In genomic region chr14:50310445-50310844, GRCh38 we compare ENCODE assay signal across 16 cellular contexts. TPM values are rescaled to one million over a fixed set of nuclear protein-coding genes. Genes with fewer than 3 reads are reported as not detected.
DNase-seq lines count a peak whose midpoint lies in the region; ATAC-seq lines count a peak whose summit lies in the region.
"Had no signal": no experiment of that assay in that cellular context is flagged by ENCODE, and none has a peak within 500 bp of the region (broad histone marks: within the 10 kb centered on the region; RNA-seq: fewer than 3 reads in every experiment).

No MANE protein-coding gene starts in this region.

- H2BK15ac ChIP-seq in mesendoderm (replicated peaks; ENCODE audit: low read depth) = no peak overlapping the region

- H3K56ac ChIP-seq in mesendoderm (ENCODE audit: low read length) = no peak overlapping the region

- H3K79me1 ChIP-seq in mesendoderm (ENCODE audit: low read length) = no peaks in the 10 kb centered on the region

- peak overlapping the region; percentile 1 for H3K27ac Mint-ChIP-seq in activated T-helper 2 cell treated with anti-CD3 and anti-CD28 coated beads, Interferon-gamma antibody, Interleukin-2, Interleukin-4, amounts not matched to agents 10 μg/mL and 5 μg/mL and 100 μg/mL, durations not matched to agents 14 hours and 24 hours and 36 hours
- peak overlapping the region in 1 of 10 donors; percentile 43 for H3K27ac Mint-ChIP-seq in naive thymus-derived CD8-positive, alpha-beta T cell

- H3K36me3 Mint-ChIP-seq in activated T-helper 2 cell treated with anti-CD3 and anti-CD28 coated beads, Interferon-gamma antibody, Interleukin-2, Interleukin-4, amounts not matched to agents 10 μg/mL and 5 μg/mL and 100 μg/mL, durations not matched to agents 14 hours and 24 hours and 36 hours (ENCODE audit: low read depth) = peaks cover 22% of the 10 kb centered on the region
- peaks cover 0 to 5% (median 5%) of the 10 kb centered on the region in 3 donors for H3K36me3 Mint-ChIP-seq in naive thymus-derived CD8-positive, alpha-beta T cell

- H3K27ac ChIP-seq in HUES6 (ENCODE audit: low read depth, low read length) (no peak overlapping the region), mesendoderm (ENCODE audit: low read depth, low read length) (no peak overlapping the region)
- H3K27ac ChIP-seq: cardiac muscle cell, left lung had no signal

- H3K36me3 ChIP-seq in HUES6 (ENCODE audit: control insufficient read depth, insufficient read depth, low read length) = peaks cover 7% of the 10 kb centered on the region; the same call in 1 of the 2 replicates
- H3K36me3 ChIP-seq in mesendoderm (ENCODE audit: control insufficient read depth, insufficient read depth, low read length) = no peaks in the 10 kb centered on the region
- H3K36me3 ChIP-seq: cardiac muscle cell, left lung had no signal

- peaks cover 5% of the 10 kb centered on the region for H3K4me1 ChIP-seq in HUES6 (ENCODE audit: control insufficient read depth, insufficient read depth, low read length)
- peaks cover 3% of the 10 kb centered on the region for H3K4me1 ChIP-seq in mesendoderm (ENCODE audit: control insufficient read depth, low read depth, low read length)

- H3K4ac ChIP-seq in mesendoderm (ENCODE audit: low read depth, low read length) = no peak overlapping the region

- no peak overlapping the region for H3K4me2 ChIP-seq in mesendoderm (ENCODE audit: low read length)

- H2BK120ac ChIP-seq in mesendoderm (ENCODE audit: low read depth, low read length) = no peak overlapping the region

- peaks cover 11% of the 10 kb centered on the region for H3K9me3 Mint-ChIP-seq in activated T-helper 2 cell treated with anti-CD3 and anti-CD28 coated beads, Interferon-gamma antibody, Interleukin-2, Interleukin-4, amounts not matched to agents 10 μg/mL and 5 μg/mL and 100 μg/mL, durations not matched to agents 14 hours and 24 hours and 36 hours
- H3K9me3 Mint-ChIP-seq in naive thymus-derived CD8-positive, alpha-beta T cell = no peaks in the 10 kb centered on the region

- peak overlapping the region; percentile 75 for H3K4me3 ChIP-seq in HUES6 (ENCODE audit: low read depth, low read length)
- H3K4me3 ChIP-seq in mesendoderm (ENCODE audit: low read length) = no peak overlapping the region

- no peak overlapping the region for H4K5ac ChIP-seq in mesendoderm (ENCODE audit: low read length)

- no peaks in the 10 kb centered on the region for H3K27me3 Mint-ChIP-seq in activated T-helper 2 cell treated with anti-CD3 and anti-CD28 coated beads, Interferon-gamma antibody, Interleukin-2, Interleukin-4, amounts not matched to agents 10 μg/mL and 5 μg/mL and 100 μg/mL, durations not matched to agents 14 hours and 24 hours and 36 hours (ENCODE audit: low read depth)
- no peaks in the 10 kb centered on the region for H3K27me3 Mint-ChIP-seq in naive thymus-derived CD8-positive, alpha-beta T cell

- H3K79me2 ChIP-seq in mesendoderm (ENCODE audit: control insufficient read depth, insufficient read depth, low read length) = no peaks in the 10 kb centered on the region

- intact Hi-C loops in activated T-helper 2 cell treated with anti-CD3 and anti-CD28 coated beads, Interferon-gamma antibody, Interleukin-2, Interleukin-4, amounts not matched to agents 10 μg/mL and 5 μg/mL and 100 μg/mL, durations not matched to agents 14 hours and 24 hours and 36 hours (cut with micrococcal nuclease) = loop anchor here (5.0 to 10.0 kb wide), 4 partner anchors 196 to 678 kb away; partner anchors contain the start of genes KLHDC1 and VCPKMT

- no peak overlapping the region for H2BK5ac ChIP-seq in mesendoderm (ENCODE audit: low read length)

- peak; percentile 8 for DNase-seq in NCI-H2227 (lab: John Stamatoyannopoulos, UW; ENCODE audit: unreplicated experiment)
- DNase-seq in NCI-H2227 treated with DMSO at 0.1 percent for 48 hours (lab: John Stamatoyannopoulos, UW) = no peak
- DNase-seq in activated T-helper 2 cell treated with anti-CD3 and anti-CD28 coated beads, Interferon-gamma antibody, Interleukin-2, Interleukin-4, amounts not matched to agents 10 μg/mL and 5 μg/mL and 100 μg/mL, durations not matched to agents 14 hours and 24 hours and 36 hours (ENCODE audit: low spot score) = no peak
- no peak for DNase-seq in naive thymus-derived CD8-positive, alpha-beta T cell
- no peak for DNase-seq in mesendoderm
- DNase-seq in nucleus accumbens (lab: John Stamatoyannopoulos, UW) = no peak
- DNase-seq: activated effector memory CD4-positive, alpha-beta T cell treated with anti-CD3 and anti-CD28 coated beads, Interleukin-2, amount 50 U/mL, for 16 hours; heart right ventricle; left lung; NCI-H1694 treated with DMSO at 0.1 percent for 48 hours; occipital lobe; SHP77; upper lobe of left lung had no signal

- peak overlapping the region; percentile 42 for H3K4me3 Mint-ChIP-seq in activated T-helper 2 cell treated with anti-CD3 and anti-CD28 coated beads, Interferon-gamma antibody, Interleukin-2, Interleukin-4, amounts not matched to agents 10 μg/mL and 5 μg/mL and 100 μg/mL, durations not matched to agents 14 hours and 24 hours and 36 hours (ENCODE audit: low read depth)
- H3K4me3 Mint-ChIP-seq in naive thymus-derived CD8-positive, alpha-beta T cell = peak overlapping the region in 9 of 10 donors; percentile 25 to 93 (median 55)

- H3K9ac ChIP-seq in HUES6 (ENCODE audit: low read length) (no peak overlapping the region), mesendoderm (ENCODE audit: low read length) (no peak overlapping the region)

- H4K8ac ChIP-seq in mesendoderm (ENCODE audit: low read depth, low read length) = no peak overlapping the region

- no CpG with 5 or more reads among the region's 4 CpGs for WGBS in mesendoderm (ENCODE audit: extremely low coverage, insufficient coverage, low lambda C conversion rate)

- peaks cover 35% of the 10 kb centered on the region for H3K4me1 Mint-ChIP-seq in activated T-helper 2 cell treated with anti-CD3 and anti-CD28 coated beads, Interferon-gamma antibody, Interleukin-2, Interleukin-4, amounts not matched to agents 10 μg/mL and 5 μg/mL and 100 μg/mL, durations not matched to agents 14 hours and 24 hours and 36 hours (ENCODE audit: low read depth)
- peaks cover 15 to 35% (median 29%) of the 10 kb centered on the region in 4 donors for H3K4me1 Mint-ChIP-seq in naive thymus-derived CD8-positive, alpha-beta T cell

- H2AK5ac ChIP-seq in mesendoderm (ENCODE audit: low read length) = no peak overlapping the region

- no peak overlapping the region for H3K18ac ChIP-seq in mesendoderm (ENCODE audit: low read length)

- H3K9me3 ChIP-seq in HUES6 (ENCODE audit: control insufficient read depth, insufficient read depth, low read depth, low read length) = peaks cover 10% of the 10 kb centered on the region
- H3K9me3 ChIP-seq: heart right ventricle, left lung, upper lobe of left lung had no signal

- H3K23ac ChIP-seq in mesendoderm (ENCODE audit: low read length) = no peak overlapping the region

- POLR2A ChIA-PET in naive thymus-derived CD8-positive, alpha-beta T cell (lab: Charles Lee) = interaction anchor here (2.2 kb wide), 1 partner anchor 79 kb away, joined by 9 read pairs; the partner anchor contains the start of gene SOS2

- no peaks in the 10 kb centered on the region for H3K27me3 ChIP-seq in HUES6 (ENCODE audit: control insufficient read depth, insufficient read depth, low read length)
- H3K27me3 ChIP-seq in mesendoderm (ENCODE audit: insufficient read depth, low read length, poor library complexity) = no peaks in the 10 kb centered on the region
- H3K27me3 ChIP-seq: cardiac muscle cell, heart right ventricle, left lung, upper lobe of left lung had no signal

- no peak for ATAC-seq in naive thymus-derived CD8-positive, alpha-beta T cell
- no peak for ATAC-seq in HG02840 (IDR thresholded peaks at IDR 0.05; ENCODE audit: low FRiP score, unreplicated experiment)
- ATAC-seq: heart right ventricle, left lung had no signal

RNA-seq across cellular contexts. Expression of gene L2HGDH, which starts 1.6 kb away (rescaled TPM):
- total RNA-seq in activated T-helper 2 cell treated with anti-CD3 and anti-CD28 coated beads, Interferon-gamma antibody, Interleukin-2, Interleukin-4, amounts not matched to agents 10 μg/mL and 5 μg/mL and 100 μg/mL, durations not matched to agents 14 hours and 24 hours and 36 hours = 14.1 and 14.2 TPM in 2 replicates
- total RNA-seq in naive thymus-derived CD8-positive, alpha-beta T cell = 1 to 10 TPM; 5.0 to 6.5 TPM
- polyA plus RNA-seq in naive thymus-derived CD8-positive, alpha-beta T cell = 1 to 10 TPM; 2.8 to 5.6 (median 5.3) TPM
- polyA plus RNA-seq in mesendoderm (2013, experiment 1 of 2) = 11.2 TPM
- 11.8 TPM for polyA plus RNA-seq in mesendoderm (2013, experiment 2 of 2)

RNA-seq across cellular contexts. Expression of gene DMAC2L, which starts 1.7 kb away (rescaled TPM):
- 13.6 and 16.2 TPM in 2 replicates for total RNA-seq in activated T-helper 2 cell treated with anti-CD3 and anti-CD28 coated beads, Interferon-gamma antibody, Interleukin-2, Interleukin-4, amounts not matched to agents 10 μg/mL and 5 μg/mL and 100 μg/mL, durations not matched to agents 14 hours and 24 hours and 36 hours
- total RNA-seq in naive thymus-derived CD8-positive, alpha-beta T cell = 10 to 100 TPM; 21.7 to 22.2 TPM
- polyA plus RNA-seq in naive thymus-derived CD8-positive, alpha-beta T cell = 10 to 100 TPM; 15.7 to 19.4 (median 18.7) TPM
- polyA plus RNA-seq in mesendoderm (2013, experiment 1 of 2) = 8.8 TPM
- 8.4 TPM for polyA plus RNA-seq in mesendoderm (2013, experiment 2 of 2)
